Comparison of ENCODE assay signal across 8 cellular contexts in genomic region chr9:91036826-91037510, GRCh38.
A peak's percentile ranks its signal among the peaks of the same experiment; 100 is the strongest.
DNase-seq lines count a peak whose midpoint lies in the region; ATAC-seq, FAIRE-seq and TF ChIP-seq lines count a peak whose summit lies in the region.

No MANE protein-coding gene starts in this region.

- no peaks in the 10 kb centered on the region for H3K36me3 Mint-ChIP-seq in endodermal cell (ENCODE audit: low read depth)

- FAIRE-seq in GM19239 (lab: Jason Lieb, UNC) = no peak

- H3K9me3 ChIP-seq in BLaER1 = no peaks in the 10 kb centered on the region
- no peaks in the 10 kb centered on the region for H3K9me3 ChIP-seq in endodermal cell (ENCODE audit: control insufficient read depth, low read length)

- H4K20me1 ChIP-seq in BLaER1 = no peaks in the 10 kb centered on the region

- H3K27me3 ChIP-seq in BLaER1 = no peaks in the 10 kb centered on the region
- H3K27me3 ChIP-seq in endodermal cell (ENCODE audit: control insufficient read depth, insufficient read depth, low read length, poor library complexity, severe bottlenecking) = no peaks in the 10 kb centered on the region

- peak overlapping the region; percentile 81 for H3K4me2 ChIP-seq in BLaER1

- peak; percentile 89 for DNase-seq in NCI-H748 treated with DMSO at 0.1 percent for 48 hours (lab: John Stamatoyannopoulos, UW)
- DNase-seq in activated CD8-positive, alpha-beta memory T cell treated with anti-CD3 and anti-CD28 coated beads for 48 hours (ENCODE audit: low read depth in 2 of 3, low spot score in 2 of 3) = peak in 2 of 3 experiments; percentile 50 to 52
- DNase-seq in endodermal cell = peak; percentile 89
- peak; percentile 16 for DNase-seq in middle frontal gyrus (ENCODE audit: extremely low spot score, low spot score)
- peak; percentile 14 for DNase-seq in stimulated activated CD8-positive, alpha-beta memory T cell treated with anti-CD3 and anti-CD28 coated beads, Interleukin-15, amount 100 ng/mL, for 1 hour (ENCODE audit: low read depth)
- no peak for DNase-seq in GM19239 (ENCODE audit: insufficient read length, low spot score)

- H3K9ac ChIP-seq in BLaER1 (peak overlapping the region; percentile 39; the same call in 1 of the 2 replicates), endodermal cell (ENCODE audit: extremely low read depth, low read length, poor library complexity, severe bottlenecking) (no peak overlapping the region)

- H3K27ac ChIP-seq in BLaER1 (peak overlapping the region; percentile 73), endodermal cell (ENCODE audit: low read depth, low read length) (no peak overlapping the region)

- peak; percentile 45 for ATAC-seq in HG02678 (IDR thresholded peaks at IDR 0.05; ENCODE audit: unreplicated experiment)

- H3K36me3 ChIP-seq in BLaER1 = no peaks in the 10 kb centered on the region
- H3K36me3 ChIP-seq in endodermal cell (ENCODE audit: control insufficient read depth, insufficient read depth, low read length) = no peaks in the 10 kb centered on the region

- WGBS in endodermal cell (ENCODE audit: insufficient coverage in 1 of 2, insufficient read length in 1 of 2), 2 experiments = 74 to 78% methylated on average over 23 to 32 of the region's 32 CpGs

- no peaks in the 10 kb centered on the region for H3K9me3 Mint-ChIP-seq in endodermal cell

- 0 out of 2 replicates have a peak overlapping the region, but pooled peaks have one; percentile 4 for H3K4me3 ChIP-seq in BLaER1
- no peak overlapping the region for H3K4me3 ChIP-seq in endodermal cell (ENCODE audit: low read length)

- peak; percentile 73 for TF ChIP-seq CTCF in endodermal cell (conservative IDR thresholded peaks at IDR 0.05)

- H3K4me1 ChIP-seq in BLaER1 (peaks cover 68% of the 10 kb centered on the region), endodermal cell (ENCODE audit: control insufficient read depth, insufficient read depth, low read length) (peaks cover 8% of the 10 kb centered on the region)

- H3K4me3 Mint-ChIP-seq in endodermal cell = no peak overlapping the region

- H3K4me1 Mint-ChIP-seq in endodermal cell = peaks cover 9% of the 10 kb centered on the region

- H3K27me3 Mint-ChIP-seq in endodermal cell (ENCODE audit: insufficient read depth) = peaks cover 5% of the 10 kb centered on the region

- no peak overlapping the region for H3K27ac Mint-ChIP-seq in endodermal cell
